8 cellular contexts compared by ENCODE assay signal in the genomic region with DNA sequence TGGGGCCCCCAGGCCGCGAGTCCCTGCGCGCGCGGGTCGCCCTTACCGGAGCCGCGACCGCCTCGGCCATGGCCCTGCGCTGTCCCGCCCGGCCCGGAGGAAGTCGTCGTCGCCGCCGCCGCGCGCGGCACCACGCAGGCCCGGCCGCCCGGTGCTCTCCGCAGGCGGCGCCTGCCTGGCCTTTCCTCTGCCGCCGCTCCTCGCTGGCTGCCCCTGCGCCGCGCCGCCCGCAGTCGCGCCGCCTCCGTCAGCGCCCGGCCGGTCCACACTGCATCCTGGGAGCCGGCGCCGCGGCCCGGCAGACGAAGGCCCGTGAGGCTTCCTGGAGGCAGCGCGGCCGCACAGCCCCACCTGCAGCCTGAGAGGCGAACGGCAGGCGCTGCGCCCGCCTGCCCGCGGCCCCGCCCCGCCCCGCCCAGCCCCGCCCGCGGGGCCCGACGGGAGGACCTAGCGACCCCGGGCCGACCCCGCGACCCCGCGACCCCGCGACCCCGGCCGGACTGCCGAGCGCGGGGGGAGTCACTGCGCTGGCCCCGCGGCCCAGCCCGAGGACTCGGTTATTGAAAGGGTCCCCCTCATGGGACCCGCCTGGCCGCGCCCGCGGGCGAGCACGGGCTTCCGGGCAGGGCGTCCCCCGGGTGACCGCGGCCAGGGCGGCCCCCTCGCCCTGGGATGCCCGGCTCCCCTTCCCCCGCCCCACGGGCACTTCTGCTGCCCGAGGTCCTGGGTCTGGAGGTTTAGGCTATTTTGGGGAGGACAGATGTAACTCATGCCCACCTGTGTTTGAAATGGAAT. TPM values are rescaled to one million over a fixed set of nuclear protein-coding genes. Genes with fewer than 3 reads are reported as not detected.
DNase-seq lines count a peak whose midpoint lies in the region; ATAC-seq and TF ChIP-seq lines count a peak whose summit lies in the region.

A gene (minus strand): TSS at position 343 of the 795 bp plus-strand sequence. CDS start 273 bp downstream, at position 70.

- H2AFZ ChIP-seq in DND-41 (ENCODE audit: low read depth, low read length) (peak within 1 kb of the TSS; percentile 93), neural cell (ENCODE audit: low read depth, low read length) (peak within 1 kb of the TSS; percentile 27)

- ATAC-seq in DND-41 (ENCODE audit: insufficient read depth, low read depth) (peak; percentile 90), GM21515 (IDR thresholded peaks at IDR 0.05; ENCODE audit: unreplicated experiment) (peak; percentile 97)
- peak; percentile 94 for ATAC-seq in stimulated activated naive CD8-positive, alpha-beta T cell treated with anti-CD3 and anti-CD28 coated beads, Interleukin-15, amount 100 ng/mL, for 72 hours

- H3K27ac Mint-ChIP-seq in stimulated activated naive CD8-positive, alpha-beta T cell treated with anti-CD3 and anti-CD28 coated beads, Interleukin-15, amount 100 ng/mL, for 72 hours = peak within 1 kb of the TSS; percentile 95 to 99

- peaks cover 29% of the 10 kb centered on the region for H3K4me1 ChIP-seq in DND-41 (ENCODE audit: insufficient read depth, low read length)

- H3K79me2 ChIP-seq in DND-41 (ENCODE audit: insufficient read depth, low read length) (peaks cover 31% of the 10 kb centered on the region), neural cell (replicated peaks; ENCODE audit: insufficient read depth, low read length) (peaks cover 12% of the 10 kb centered on the region)

- H3K9ac ChIP-seq in DND-41 (ENCODE audit: low read depth, low read length) (peak within 1 kb of the TSS; percentile 72), neural cell (ENCODE audit: low read length) (peak within 1 kb of the TSS; percentile 83)

- H3K27me3 ChIP-seq in DND-41 (ENCODE audit: insufficient read depth, low read length, poor library complexity) (no peaks in the 10 kb centered on the region), neural cell (ENCODE audit: insufficient read depth, low read depth, low read length) (no peaks in the 10 kb centered on the region)

- POLR2A ChIA-PET in RWPE1 (lab: Yijun Ruan, JAX; ENCODE audit: low non-redundant PET) = no interaction called here

- H3K27me3 Mint-ChIP-seq in stimulated activated naive CD8-positive, alpha-beta T cell treated with anti-CD3 and anti-CD28 coated beads, Interleukin-15, amount 100 ng/mL, for 72 hours = no peaks in the 10 kb centered on the region

- TF ChIP-seq CTCF in DND-41 (IDR thresholded peaks at IDR 0.05; ENCODE audit: borderline replicate concordance, extremely low read depth, low read length, poor library complexity, severe bottlenecking) (peak; percentile 75), RWPE1 (conservative IDR thresholded peaks at IDR 0.05; ENCODE audit: low read depth) (peak; percentile 90), neural cell (IDR thresholded peaks at IDR 0.05; ENCODE audit: poor library complexity, severe bottlenecking) (peak; percentile 75)

- peaks cover 42% of the 10 kb centered on the region for H3K4me1 Mint-ChIP-seq in stimulated activated naive CD8-positive, alpha-beta T cell treated with anti-CD3 and anti-CD28 coated beads, Interleukin-15, amount 100 ng/mL, for 72 hours

- H3K4me2 ChIP-seq in DND-41 (ENCODE audit: insufficient read depth, low read length) = peak within 1 kb of the TSS; percentile 80
- H3K4me2 ChIP-seq in neural cell (ENCODE audit: low read length) = peak within 1 kb of the TSS; percentile 46

- DNase-seq in DND-41 (peak; percentile 84), HuH-7 (ENCODE audit: low spot score) (peak; percentile 91), RWPE1 (ENCODE audit: low spot score) (peak; percentile 81), fibroblast of the conjunctiva (ENCODE audit: low read depth) (peak; percentile 68)
- DNase-seq in activated T-helper 9 cell treated with anti-CD3 and anti-CD28 coated beads, Interleukin-2, amount 50 U/mL, for 16 hours (ENCODE audit: low read depth) = peak; percentile 73
- peak; percentile 85 to 86 for DNase-seq in stimulated activated naive CD8-positive, alpha-beta T cell treated with anti-CD3 and anti-CD28 coated beads, Interleukin-15, amount 100 ng/mL, for 72 hours

- H3K9me3 ChIP-seq in DND-41 (ENCODE audit: insufficient read depth, low read length, severe bottlenecking) (no peaks in the 10 kb centered on the region), neural cell (ENCODE audit: low read length) (no peaks in the 10 kb centered on the region)

- H3K9me2 ChIP-seq in neural cell (ENCODE audit: insufficient read depth, low read length) = no peaks in the 10 kb centered on the region

- peaks cover 34% of the 10 kb centered on the region for H3K36me3 ChIP-seq in DND-41 (ENCODE audit: insufficient read depth, low read length)
- H3K36me3 ChIP-seq in neural cell (ENCODE audit: insufficient read depth, low read length) = no peaks in the 10 kb centered on the region

- TF ChIP-seq RAD21 in neural cell (conservative IDR thresholded peaks at IDR 0.05) = peak; percentile 61

- H3K4me3 Mint-ChIP-seq in stimulated activated naive CD8-positive, alpha-beta T cell treated with anti-CD3 and anti-CD28 coated beads, Interleukin-15, amount 100 ng/mL, for 72 hours = peak within 1 kb of the TSS; percentile 92 to 99

- H3K27ac ChIP-seq in DND-41 (ENCODE audit: low read length) = peak within 1 kb of the TSS; percentile 80
- H3K27ac ChIP-seq in RWPE1 = peak within 1 kb of the TSS; percentile 85
- H3K27ac ChIP-seq in neural cell (ENCODE audit: low read length) = peak within 1 kb of the TSS; percentile 39

- H3K9me3 Mint-ChIP-seq in stimulated activated naive CD8-positive, alpha-beta T cell treated with anti-CD3 and anti-CD28 coated beads, Interleukin-15, amount 100 ng/mL, for 72 hours = no peaks in the 10 kb centered on the region

- no peaks in the 10 kb centered on the region for H3F3A ChIP-seq in neural cell (ENCODE audit: insufficient read depth, low read length, poor library complexity, severe bottlenecking)

- CTCF ChIA-PET in RWPE1 (lab: Yijun Ruan, JAX) = no interaction called here

- TF ChIP-seq EP300 in neural cell (conservative IDR thresholded peaks at IDR 0.05; ENCODE audit: poor library complexity, severe bottlenecking) = peak; percentile 9

- H4K20me1 ChIP-seq in DND-41 (ENCODE audit: insufficient read depth, low read length) (peaks cover 15% of the 10 kb centered on the region; the same call in 1 of the 2 replicates), neural cell (ENCODE audit: insufficient read depth) (no peaks in the 10 kb centered on the region)

- H3K4me3 ChIP-seq in DND-41 (ENCODE audit: low read depth in 1 of 2, low read length in 2 of 2) = peak within 1 kb of the TSS; percentile 90 to 97
- peak within 1 kb of the TSS; percentile 87 for H3K4me3 ChIP-seq in neural cell (ENCODE audit: low read length)

TF ChIP-seq in neural cell, 6 proteins besides CTCF, POLR2A, EP300 and RAD21:
- TF ChIP-seq SMC3 (conservative IDR thresholded peaks at IDR 0.05; ENCODE audit: poor library complexity) (peak; percentile 61), MXI1 (conservative IDR thresholded peaks at IDR 0.05; ENCODE audit: poor library complexity, severe bottlenecking) (peak; percentile 42), TAF1 (IDR thresholded peaks at IDR 0.05; ENCODE audit: low read depth) (no peak), EZH2 (IDR thresholded peaks at IDR 0.05; ENCODE audit: borderline replicate concordance, insufficient read depth, low read length, poor library complexity, severe bottlenecking) (no peak), POLR2AphosphoS5 (IDR thresholded peaks at IDR 0.05) (peak; percentile 79)
- TF ChIP-seq, protein P1, sequence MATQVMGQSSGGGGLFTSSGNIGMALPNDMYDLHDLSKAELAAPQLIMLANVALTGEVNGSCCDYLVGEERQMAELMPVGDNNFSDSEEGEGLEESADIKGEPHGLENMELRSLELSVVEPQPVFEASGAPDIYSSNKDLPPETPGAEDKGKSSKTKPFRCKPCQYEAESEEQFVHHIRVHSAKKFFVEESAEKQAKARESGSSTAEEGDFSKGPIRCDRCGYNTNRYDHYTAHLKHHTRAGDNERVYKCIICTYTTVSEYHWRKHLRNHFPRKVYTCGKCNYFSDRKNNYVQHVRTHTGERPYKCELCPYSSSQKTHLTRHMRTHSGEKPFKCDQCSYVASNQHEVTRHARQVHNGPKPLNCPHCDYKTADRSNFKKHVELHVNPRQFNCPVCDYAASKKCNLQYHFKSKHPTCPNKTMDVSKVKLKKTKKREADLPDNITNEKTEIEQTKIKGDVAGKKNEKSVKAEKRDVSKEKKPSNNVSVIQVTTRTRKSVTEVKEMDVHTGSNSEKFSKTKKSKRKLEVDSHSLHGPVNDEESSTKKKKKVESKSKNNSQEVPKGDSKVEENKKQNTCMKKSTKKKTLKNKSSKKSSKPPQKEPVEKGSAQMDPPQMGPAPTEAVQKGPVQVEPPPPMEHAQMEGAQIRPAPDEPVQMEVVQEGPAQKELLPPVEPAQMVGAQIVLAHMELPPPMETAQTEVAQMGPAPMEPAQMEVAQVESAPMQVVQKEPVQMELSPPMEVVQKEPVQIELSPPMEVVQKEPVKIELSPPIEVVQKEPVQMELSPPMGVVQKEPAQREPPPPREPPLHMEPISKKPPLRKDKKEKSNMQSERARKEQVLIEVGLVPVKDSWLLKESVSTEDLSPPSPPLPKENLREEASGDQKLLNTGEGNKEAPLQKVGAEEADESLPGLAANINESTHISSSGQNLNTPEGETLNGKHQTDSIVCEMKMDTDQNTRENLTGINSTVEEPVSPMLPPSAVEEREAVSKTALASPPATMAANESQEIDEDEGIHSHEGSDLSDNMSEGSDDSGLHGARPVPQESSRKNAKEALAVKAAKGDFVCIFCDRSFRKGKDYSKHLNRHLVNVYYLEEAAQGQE (IDR thresholded peaks at IDR 0.05; ENCODE audit: borderline replicate concordance) = no peak
TF ChIP-seq in neural cell: peak in this region for 3.

RNA-seq across cellular contexts. Expression of the gene that starts here (rescaled TPM):
- polyA plus RNA-seq in neural cell = 17.2 and 20.1 TPM in 2 replicates
- 33.2 and 40.2 TPM in 2 replicates for polyA minus RNA-seq in neural cell

Comparison
In these comparisons a context has a peak if more than half of its experiments do, and no peak if none do; other contexts are left out.
1. Peak in every context shown above with its lines: DNase-seq, ATAC-seq, H3K4me3 ChIP-seq and H3K27ac ChIP-seq.